Comparison of ENCODE assay signal across 22 cellular contexts in genomic region chr6:127026247-127026646, GRCh38.
DNase-seq lines count a peak whose midpoint lies in the region; ATAC-seq, FAIRE-seq and TF ChIP-seq lines count a peak whose summit lies in the region.
"Had no signal": no experiment of that assay in that cellular context is flagged by ENCODE, and none has a peak within 500 bp of the region (broad histone marks: within the 10 kb centered on the region; RNA-seq: fewer than 3 reads in every experiment).

No MANE protein-coding gene starts in this region.

- no peaks in the 10 kb centered on the region for H3K9me3 ChIP-seq in A549
- H3K9me3 ChIP-seq: psoas muscle, suprapubic skin had no signal

- H3K4me3 ChIP-seq in A549 (no peak overlapping the region), astrocyte of the spinal cord (ENCODE audit: low read depth, low read length) (no peak overlapping the region), kidney epithelial cell (ENCODE audit: low read depth, low read length) (no peak overlapping the region)
- H3K4me3 ChIP-seq: psoas muscle, SK-N-MC, suprapubic skin had no signal

- 18% methylated on average over 1 of the region's 1 CpG for WGBS in A549 (ENCODE audit: missing lambda C conversion rate)

- H3K36me3 ChIP-seq in kidney epithelial cell (ENCODE audit: control insufficient read depth, insufficient read depth, low read length): no peaks in the 10 kb centered on the region
- H3K36me3 ChIP-seq: suprapubic skin had no signal

- peak overlapping the region; percentile 58 for H3K4me2 ChIP-seq in A549

- TF ChIP-seq POLR2A in A549 (IDR thresholded peaks at IDR 0.05; ENCODE audit: low read length): no peak

- H3K27ac ChIP-seq in A549: peak overlapping the region; percentile 41 to 73; a peak in 5 of 6 replicates
- H3K27ac ChIP-seq: C4-2B, HL-60, psoas muscle, SK-N-MC, suprapubic skin had no signal

- DNase-seq in A549 (ENCODE audit: low read depth in 1 of 2, low spot score in 1 of 2) (peak; percentile 11 to 61), LHCN-M2 (ENCODE audit: low read depth) (peak; percentile 6), astrocyte of the spinal cord (ENCODE audit: low read depth, low spot score) (peak; percentile 15), kidney epithelial cell (ENCODE audit: low read depth) (peak; percentile 55), T-helper 9 cell (no peak), NCI-H1694 treated with DMSO at 0.1 percent for 48 hours (lab: John Stamatoyannopoulos, UW) (no peak), AML-193 (lab: John Stamatoyannopoulos, UW) (no peak)
- DNase-seq: activated CD4-positive, alpha-beta T cell treated with anti-CD3 and anti-CD28 coated beads for 1 hour; activated effector memory CD4-positive, alpha-beta T cell treated with Interleukin-2 at 50 U/mL for 16 hours; effector CD4-positive, alpha-beta T cell; KBM-7; NCI-H1105; NCI-H2171; NCI-H774; nephron progenitor cell; psoas muscle; T1000 had no signal

- no peak for TF ChIP-seq CTCF in A549 (IDR thresholded peaks at IDR 0.05)
- no peak for TF ChIP-seq CTCF in astrocyte of the spinal cord (IDR thresholded peaks at IDR 0.05; ENCODE audit: low read depth, low read length)
- no peak for TF ChIP-seq CTCF in kidney epithelial cell (IDR thresholded peaks at IDR 0.05; ENCODE audit: insufficient read depth, low read length, poor library complexity, severe bottlenecking)

- POLR2A ChIA-PET in A549 (lab: Yijun Ruan, JAX): no interaction called here

- CTCF ChIA-PET in A549 (lab: Yijun Ruan, JAX): no interaction called here

- H3K27me3 ChIP-seq in kidney epithelial cell (ENCODE audit: control insufficient read depth, insufficient read depth, low read length): no peaks in the 10 kb centered on the region
- H3K27me3 ChIP-seq: suprapubic skin had no signal

- peaks cover 50% of the 10 kb centered on the region for H3K4me1 ChIP-seq in A549
- H3K4me1 ChIP-seq: psoas muscle had no signal

- TF ChIP-seq RAD21 in A549 (conservative IDR thresholded peaks at IDR 0.05 in 1 of 2, IDR thresholded peaks at IDR 0.05 in 1 of 2): no peak; a peak in 1 of 5 replicates

- in situ Hi-C loops in astrocyte of the spinal cord (cut with HindIII; ENCODE audit: low sequenced_read_pairs): no loop called here

- peak; percentile 61 for FAIRE-seq in A549 (lab: Jason Lieb, UNC)

- TF ChIP-seq EP300 in A549 (IDR thresholded peaks at IDR 0.05): peak; percentile 28 to 58; a peak in 2 of 5 replicates

- ATAC-seq in A549 (peak in 1 of 2 experiments; percentile 56; a peak in 3 of 6 replicates), HG03175 (IDR thresholded peaks at IDR 0.05; ENCODE audit: unreplicated experiment) (no peak)
- ATAC-seq: psoas muscle had no signal

TF ChIP-seq in A549, 52 proteins besides CTCF, POLR2A, EP300 and RAD21:
- TF ChIP-seq RFX5 (IDR thresholded peaks at IDR 0.05): no peak
- TF ChIP-seq FOSL2 (IDR thresholded peaks at IDR 0.05): peak; percentile 64
- peak; percentile 84 for TF ChIP-seq FOSL2 (CRISPR knock-in tag; IDR thresholded peaks at IDR 0.05)
- peak; percentile 80 for TF ChIP-seq JUNB (IDR thresholded peaks at IDR 0.05)
- peak in 1 of 2 experiments; percentile 54; a peak in 2 of 4 replicates for TF ChIP-seq CEBPB (IDR thresholded peaks at IDR 0.05)
- TF ChIP-seq GATA3 (IDR thresholded peaks at IDR 0.05; ENCODE audit: borderline replicate concordance): peak; percentile 92

Comparison
In these comparisons a context has a peak if more than half of its experiments do, and no peak if none do; other contexts are left out.
1. DNase-seq: peak in A549 (2 of 2), LHCN-M2 (single experiment), astrocyte of the spinal cord (single experiment) and kidney epithelial cell (single experiment); none in T-helper 9 cell (single experiment), NCI-H1694 treated with DMSO at 0.1 percent for 48 hours (single experiment) and AML-193 (0 of 2).